Comparison of ENCODE assay signal across 8 cellular contexts in the genomic region with DNA sequence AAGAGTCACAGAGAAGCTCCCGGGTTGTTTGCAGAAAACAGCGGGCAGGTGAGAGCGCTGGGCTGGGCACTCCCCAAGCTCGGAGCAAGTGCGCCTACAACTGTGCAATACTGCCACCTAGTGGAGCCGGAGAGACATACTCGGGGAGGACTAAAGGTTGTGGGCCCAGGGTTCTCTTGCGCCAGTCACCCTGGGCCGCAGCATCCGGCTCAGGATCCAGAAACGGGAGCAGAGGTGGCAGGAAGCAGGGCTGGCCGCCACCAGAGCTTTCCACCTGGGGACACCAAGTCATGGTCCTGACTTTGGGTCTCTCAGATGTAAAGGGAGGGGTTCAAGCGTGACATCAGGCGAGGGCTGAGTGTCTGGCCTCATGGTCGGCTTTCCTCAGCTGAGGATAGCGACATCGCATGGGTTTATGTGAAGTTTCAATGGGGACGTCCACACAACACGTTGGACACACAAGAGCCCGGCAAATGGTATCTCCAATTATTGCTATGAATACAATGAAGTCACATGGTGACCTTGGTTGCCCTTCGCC. TPM values are rescaled to one million over a fixed set of nuclear protein-coding genes. Genes with fewer than 3 reads are reported as not detected.
DNase-seq lines count a peak whose midpoint lies in the region; ATAC-seq and TF ChIP-seq lines count a peak whose summit lies in the region.

No MANE protein-coding gene starts in this region.

- ATAC-seq in lung (ENCODE audit: insufficient read depth, low FRiP score) (no peak), GM18868 (IDR thresholded peaks at IDR 0.05; ENCODE audit: unreplicated experiment) (no peak)

- H3K36me3 ChIP-seq in lung (ENCODE audit: control insufficient read depth in 2 of 2, insufficient read depth in 2 of 2, low read length in 2 of 2): no peaks in the 10 kb centered on the region

- intact Hi-C loops in activated CD4-positive, alpha-beta memory T cell treated with anti-CD3 and anti-CD28 coated beads for 36 hours (cut with micrococcal nuclease): loop anchor here (1.0 to 10.0 kb wide), 4 partner anchors 16 to 385 kb away; no protein-coding TSS in a partner anchor

- H3K4me3 ChIP-seq in lung: no peak overlapping the region

- peak; percentile 87 for TF ChIP-seq CTCF in GM12872 (IDR thresholded peaks at IDR 0.05; ENCODE audit: insufficient read depth, low read depth, low read length)
- TF ChIP-seq CTCF in lung (IDR thresholded peaks at IDR 0.05; ENCODE audit: control extremely low read depth, extremely low read depth): peak; percentile 54

- WGBS in lung, 2 donors: 31% methylated on average over 21 of the region's 21 CpGs

- no peaks in the 10 kb centered on the region for H3K4me1 ChIP-seq in lung (ENCODE audit: control insufficient read depth in 2 of 2, insufficient read depth in 2 of 2, low read length in 2 of 2)

- no peaks in the 10 kb centered on the region for H3K9me3 ChIP-seq in lung (ENCODE audit: control insufficient read depth in 2 of 2, insufficient read depth in 1 of 2, low read length in 1 of 2)

- DNase-seq in HPDE6-E6E7 (ENCODE audit: extremely low spot score) (peak; percentile 88), NCI-H774 (lab: John Stamatoyannopoulos, UW) (peak; percentile 85), lung (ENCODE audit: low spot score) (peak; percentile 71)
- peak; percentile 84 for DNase-seq in activated CD4-positive, alpha-beta memory T cell treated with anti-CD3 and anti-CD28 coated beads for 36 hours
- peak; percentile 65 for DNase-seq in effector CD4-positive, alpha-beta T cell
- DNase-seq in stimulated activated CD8-positive, alpha-beta memory T cell treated with anti-CD3 and anti-CD28 coated beads, Interleukin-12 subunit alpha, Interleukin-12 subunit beta, amount 100 ng/mL, for 4 hours (ENCODE audit: low read depth): peak; percentile 30

- no peaks in the 10 kb centered on the region for H3K36me3 Mint-ChIP-seq in activated CD4-positive, alpha-beta memory T cell treated with anti-CD3 and anti-CD28 coated beads for 36 hours

- H3K27ac Mint-ChIP-seq in activated CD4-positive, alpha-beta memory T cell treated with anti-CD3 and anti-CD28 coated beads for 36 hours: no peak overlapping the region

- H3K4me1 Mint-ChIP-seq in activated CD4-positive, alpha-beta memory T cell treated with anti-CD3 and anti-CD28 coated beads for 36 hours (ENCODE audit: low read depth): peaks cover 10% of the 10 kb centered on the region

- no peaks in the 10 kb centered on the region for H3K9me3 Mint-ChIP-seq in activated CD4-positive, alpha-beta memory T cell treated with anti-CD3 and anti-CD28 coated beads for 36 hours

- no peak overlapping the region for H3K27ac ChIP-seq in lung (ENCODE audit: low read depth in 1 of 2, low read length in 1 of 2)

- H3K4me3 Mint-ChIP-seq in activated CD4-positive, alpha-beta memory T cell treated with anti-CD3 and anti-CD28 coated beads for 36 hours: no peak overlapping the region

- peaks cover 1% of the 10 kb centered on the region for H3K27me3 ChIP-seq in lung (ENCODE audit: control insufficient read depth, insufficient read depth)

- CTCF ChIA-PET in activated CD4-positive, alpha-beta memory T cell treated with anti-CD3 and anti-CD28 coated beads for 36 hours (lab: Charles Lee): interaction anchor here (0.5 to 2.5 kb wide), 39 partner anchors 8 to 670 kb away, joined by 3 to 23 read pairs (median 4); a partner anchor contains a TSS

- POLR2A ChIA-PET in activated CD4-positive, alpha-beta memory T cell treated with anti-CD3 and anti-CD28 coated beads for 36 hours (lab: Charles Lee): interaction anchor here (1.0 kb wide), 1 partner anchor 119 kb away, joined by 3 read pairs; no protein-coding TSS in a partner anchor

- H3K27me3 Mint-ChIP-seq in activated CD4-positive, alpha-beta memory T cell treated with anti-CD3 and anti-CD28 coated beads for 36 hours: peaks cover 28% of the 10 kb centered on the region

RNA-seq across cellular contexts. Expression of a gene that starts 11.2 kb away (rescaled TPM):
- not detected for total RNA-seq in activated CD4-positive, alpha-beta memory T cell treated with anti-CD3 and anti-CD28 coated beads for 36 hours
- not detected for total RNA-seq in lung
- under 1 TPM; 0.03 to 0.26 TPM for polyA plus RNA-seq in lung

RNA-seq across cellular contexts. Expression of a gene that starts 30.5 kb away (rescaled TPM):
- total RNA-seq in activated CD4-positive, alpha-beta memory T cell treated with anti-CD3 and anti-CD28 coated beads for 36 hours: not detected
- total RNA-seq in lung: under 1 TPM in 1 of 2 donors, not detected in 1; 0.60 TPM
- polyA plus RNA-seq in lung: under 1 TPM in 1 of 2 donors, not detected in 1; 0.06 TPM

RNA-seq across cellular contexts. Expression of a gene that starts 47.0 kb away (rescaled TPM):
- not detected for total RNA-seq in activated CD4-positive, alpha-beta memory T cell treated with anti-CD3 and anti-CD28 coated beads for 36 hours
- not detected for total RNA-seq in lung
- not detected for polyA plus RNA-seq in lung

RNA-seq across cellular contexts. Expression of a gene that starts 49.1 kb away (rescaled TPM):
- not detected for total RNA-seq in activated CD4-positive, alpha-beta memory T cell treated with anti-CD3 and anti-CD28 coated beads for 36 hours
- total RNA-seq in lung: not detected
- not detected for polyA plus RNA-seq in lung

Comparison
In these comparisons a context has a peak if more than half of its experiments do, and no peak if none do; other contexts are left out.
1. DNase-seq: peak in every context shown above with its lines; median percentile 88 in HPDE6-E6E7; 85 in NCI-H774; 84 in activated CD4-positive, alpha-beta memory T cell treated with anti-CD3 and anti-CD28 coated beads for 36 hours; 71 in lung; 65 in effector CD4-positive, alpha-beta T cell; 30 in stimulated activated CD8-positive, alpha-beta memory T cell treated with anti-CD3 and anti-CD28 coated beads, Interleukin-12 subunit alpha, Interleukin-12 subunit beta, amount 100 ng/mL, for 4 hours.